13 cellular contexts compared by ENCODE assay signal in genomic region chr19:40006273-40006691, GRCh38. TPM values are rescaled to one million over a fixed set of nuclear protein-coding genes. Genes with fewer than 3 reads are reported as not detected.
DNase-seq lines count a peak whose midpoint lies in the region; ATAC-seq and TF ChIP-seq lines count a peak whose summit lies in the region.
"Had no signal": no experiment of that assay in that cellular context is flagged by ENCODE, and none has a peak within 500 bp of the region (broad histone marks: within the 10 kb centered on the region; RNA-seq: fewer than 3 reads in every experiment).

No MANE protein-coding gene starts in this region.

- DNase-seq in SK-N-SH (no peak), RPMI7951 (ENCODE audit: low read depth) (peak; percentile 92), fibroblast of gingiva (ENCODE audit: low read depth) (peak; percentile 57), skeletal muscle cell (ENCODE audit: low read depth) (peak; percentile 45)
- no peak for DNase-seq in stimulated activated CD4-positive, alpha-beta T cell treated with anti-CD3 and anti-CD28 coated beads, Interleukin-4, amount 100 ng/mL, for 4 hours
- DNase-seq in activated T-helper 1 cell treated with anti-CD3 and anti-CD28 coated beads, Interleukin-12 subunit alpha, Interleukin-12 subunit beta, Interleukin-2, Interleukin-4 antibody, amounts not matched to agents 30 ng/mL and 10 ng/mL and 1 ng/mL, durations not matched to agents 14 hours and 24 hours and 36 hours (ENCODE audit: low spot score), result no peak
- DNase-seq: 8988T, islet precursor cell, NCI-H1694 had no signal

- H3K9me3 Mint-ChIP-seq in activated T-helper 1 cell treated with anti-CD3 and anti-CD28 coated beads, Interleukin-12 subunit alpha, Interleukin-12 subunit beta, Interleukin-2, Interleukin-4 antibody, amounts not matched to agents 30 ng/mL and 10 ng/mL and 1 ng/mL, durations not matched to agents 14 hours and 24 hours and 36 hours, result peaks cover 21% of the 10 kb centered on the region

- no peaks in the 10 kb centered on the region for H3K9me3 ChIP-seq in SK-N-SH

- no peak overlapping the region for H3K27ac Mint-ChIP-seq in activated T-helper 1 cell treated with anti-CD3 and anti-CD28 coated beads, Interleukin-12 subunit alpha, Interleukin-12 subunit beta, Interleukin-2, Interleukin-4 antibody, amounts not matched to agents 30 ng/mL and 10 ng/mL and 1 ng/mL, durations not matched to agents 14 hours and 24 hours and 36 hours
- H3K27ac Mint-ChIP-seq: nephron; stimulated activated effector memory CD8-positive, alpha-beta T cell treated with anti-CD3 and anti-CD28 coated beads, Interleukin-12 subunit alpha, Interleukin-12 subunit beta, amount 100 ng/mL, for 72 hours had no signal

- no peak for TF ChIP-seq CTCF in SK-N-SH (IDR thresholded peaks at IDR 0.05)

- POLR2A ChIA-PET in SK-N-SH (lab: Yijun Ruan, JAX), result no interaction called here

- intact Hi-C loops in activated T-helper 1 cell treated with anti-CD3 and anti-CD28 coated beads, Interleukin-12 subunit alpha, Interleukin-12 subunit beta, Interleukin-2, Interleukin-4 antibody, amounts not matched to agents 30 ng/mL and 10 ng/mL and 1 ng/mL, durations not matched to agents 14 hours and 24 hours and 36 hours (cut with micrococcal nuclease), result no loop called here

- no peak for TF ChIP-seq EP300 in SK-N-SH (IDR thresholded peaks at IDR 0.05; ENCODE audit: borderline replicate concordance in 1 of 2, low read depth in 1 of 2, low read length in 1 of 2)

- H3K36me3 Mint-ChIP-seq in activated T-helper 1 cell treated with anti-CD3 and anti-CD28 coated beads, Interleukin-12 subunit alpha, Interleukin-12 subunit beta, Interleukin-2, Interleukin-4 antibody, amounts not matched to agents 30 ng/mL and 10 ng/mL and 1 ng/mL, durations not matched to agents 14 hours and 24 hours and 36 hours (ENCODE audit: low read depth), result peaks cover 42% of the 10 kb centered on the region

- H3K27me3 Mint-ChIP-seq in activated T-helper 1 cell treated with anti-CD3 and anti-CD28 coated beads, Interleukin-12 subunit alpha, Interleukin-12 subunit beta, Interleukin-2, Interleukin-4 antibody, amounts not matched to agents 30 ng/mL and 10 ng/mL and 1 ng/mL, durations not matched to agents 14 hours and 24 hours and 36 hours (ENCODE audit: insufficient read depth), result no peaks in the 10 kb centered on the region

- no peaks in the 10 kb centered on the region for H4K20me1 ChIP-seq in SK-N-SH (ENCODE audit: insufficient read depth)

- CTCF ChIA-PET in SK-N-SH (lab: Yijun Ruan, JAX), result no interaction called here

- H3K36me3 ChIP-seq in SK-N-SH (replicated peaks in 1 of 2; ENCODE audit: control insufficient read depth in 1 of 2, insufficient read depth in 2 of 2, low read length in 1 of 2), result peaks cover 23 to 25% of the 10 kb centered on the region in 2 experiments

- H3K4me1 Mint-ChIP-seq in activated T-helper 1 cell treated with anti-CD3 and anti-CD28 coated beads, Interleukin-12 subunit alpha, Interleukin-12 subunit beta, Interleukin-2, Interleukin-4 antibody, amounts not matched to agents 30 ng/mL and 10 ng/mL and 1 ng/mL, durations not matched to agents 14 hours and 24 hours and 36 hours (ENCODE audit: low read depth), result peaks cover 11% of the 10 kb centered on the region
- H3K4me1 Mint-ChIP-seq: nephron; stimulated activated effector memory CD8-positive, alpha-beta T cell treated with anti-CD3 and anti-CD28 coated beads, Interleukin-12 subunit alpha, Interleukin-12 subunit beta, amount 100 ng/mL, for 72 hours had no signal

- H3K79me2 ChIP-seq in SK-N-SH (ENCODE audit: insufficient read depth), result no peaks in the 10 kb centered on the region

- H3K27me3 ChIP-seq in SK-N-SH (ENCODE audit: insufficient read depth), result no peaks in the 10 kb centered on the region

- no peak overlapping the region for H3K4me3 Mint-ChIP-seq in activated T-helper 1 cell treated with anti-CD3 and anti-CD28 coated beads, Interleukin-12 subunit alpha, Interleukin-12 subunit beta, Interleukin-2, Interleukin-4 antibody, amounts not matched to agents 30 ng/mL and 10 ng/mL and 1 ng/mL, durations not matched to agents 14 hours and 24 hours and 36 hours
- H3K4me3 Mint-ChIP-seq: nephron; stimulated activated effector memory CD8-positive, alpha-beta T cell treated with anti-CD3 and anti-CD28 coated beads, Interleukin-12 subunit alpha, Interleukin-12 subunit beta, amount 100 ng/mL, for 72 hours had no signal

- H3K9ac ChIP-seq in SK-N-SH, result no peak overlapping the region

- H3K9me2 ChIP-seq in SK-N-SH, result no peaks in the 10 kb centered on the region

- peak overlapping the region in 1 of 2 experiments; percentile 54; a peak in 2 of 4 replicates for H3K27ac ChIP-seq in SK-N-SH (ENCODE audit: low read depth in 2 of 2, low read length in 1 of 2)

- H3K4me3 ChIP-seq in SK-N-SH (ENCODE audit: low read depth in 2 of 2, low read length in 1 of 2) (no peak overlapping the region), skeletal muscle cell (ENCODE audit: low read depth, low read length) (no peak overlapping the region)

- H3K4me1 ChIP-seq in SK-N-SH (ENCODE audit: control insufficient read depth in 1 of 2, insufficient read depth in 2 of 2, low read depth in 1 of 2, low read length in 1 of 2), result no peaks in the 10 kb centered on the region

- ATAC-seq in SK-N-SH treated with all-trans-retinoic acid at 6 μM for 48 hours, result no peak
- no peak for ATAC-seq in GM21576 (IDR thresholded peaks at IDR 0.05; ENCODE audit: unreplicated experiment)
- ATAC-seq: stimulated activated effector memory CD8-positive, alpha-beta T cell treated with anti-CD3 and anti-CD28 coated beads, Interleukin-12 subunit alpha, Interleukin-12 subunit beta, amount 100 ng/mL, for 72 hours had no signal

- 30% methylated on average over 1 of the region's 1 CpG for WGBS in SK-N-SH (ENCODE audit: low lambda C conversion rate)

- TF ChIP-seq RAD21 in SK-N-SH (IDR thresholded peaks at IDR 0.05; ENCODE audit: low read length), result no peak

- H3K4me2 ChIP-seq in SK-N-SH, result no peak overlapping the region

- no peak overlapping the region for H2AFZ ChIP-seq in SK-N-SH (ENCODE audit: low read depth)

- peaks cover 6% of the 10 kb centered on the region for H3F3A ChIP-seq in SK-N-SH (replicated peaks; ENCODE audit: insufficient read depth)

TF ChIP-seq in SK-N-SH, 30 proteins besides CTCF, POLR2A, EP300 and RAD21:
- TF ChIP-seq MXI1 (IDR thresholded peaks at IDR 0.05; ENCODE audit: low read depth, low read length) (no peak), NFIC (IDR thresholded peaks at IDR 0.05; ENCODE audit: borderline replicate concordance) (peak; percentile 61; the same call in 1 of the 2 replicates), FOSL2 (IDR thresholded peaks at IDR 0.05; ENCODE audit: borderline replicate concordance, low read depth) (peak; percentile 24; the same call in 1 of the 2 replicates), TCF12 (IDR thresholded peaks at IDR 0.05) (peak; percentile 38; the same call in 1 of the 2 replicates)

TF ChIP-seq in SK-N-SH treated with all-trans-retinoic acid at 6 μM for 48 hours, 23 proteins besides CTCF, POLR2A, EP300 and RAD21 (continues in another document):
- TF ChIP-seq PPARA (CRISPR knock-in tag; IDR thresholded peaks at IDR 0.05; ENCODE audit: borderline replicate concordance) (no peak), ESRRG (CRISPR knock-in tag; IDR thresholded peaks at IDR 0.05) (no peak), SNAI2 (CRISPR knock-in tag; IDR thresholded peaks at IDR 0.05) (no peak), ZFP30 (CRISPR knock-in tag; IDR thresholded peaks at IDR 0.05) (no peak), GLIS3 (CRISPR knock-in tag; IDR thresholded peaks at IDR 0.05) (no peak), TCF4 (CRISPR knock-in tag; IDR thresholded peaks at IDR 0.05; ENCODE audit: borderline replicate concordance) (no peak), ZFP3 (CRISPR knock-in tag; IDR thresholded peaks at IDR 0.05) (no peak), OSR1 (CRISPR knock-in tag; IDR thresholded peaks at IDR 0.05) (no peak), POU6F1 (CRISPR knock-in tag; IDR thresholded peaks at IDR 0.05; ENCODE audit: borderline replicate concordance, low read depth) (no peak), ZNF70 (CRISPR knock-in tag; IDR thresholded peaks at IDR 0.05) (no peak), ISL1 (CRISPR knock-in tag; IDR thresholded peaks at IDR 0.05) (no peak)

RNA-seq across cellular contexts. Expression of gene ZNF546, which starts 9.4 kb away (rescaled TPM):
- polyA plus RNA-seq in SK-N-SH (2012; rRNA removed), result 0.87 and 1.2 TPM in 2 replicates
- 0.82 and 1.0 TPM in 2 replicates for polyA plus RNA-seq in SK-N-SH (2012; cell fraction: cytosol; rRNA removed)
- 1.2 and 1.8 TPM in 2 replicates for polyA plus RNA-seq in SK-N-SH (2012; cell fraction: nucleus; rRNA removed)
- total RNA-seq in RPMI7951 (2014; rRNA removed; shearing (Covaris generic)), result 4.0 and 4.3 TPM in 2 replicates
- 6.1 and 7.1 TPM in 2 replicates for total RNA-seq in activated T-helper 1 cell treated with anti-CD3 and anti-CD28 coated beads, Interleukin-12 subunit alpha, Interleukin-12 subunit beta, Interleukin-2, Interleukin-4 antibody, amounts not matched to agents 30 ng/mL and 10 ng/mL and 1 ng/mL, durations not matched to agents 14 hours and 24 hours and 36 hours

RNA-seq across cellular contexts. Expression of gene PSMC4, which starts 35.3 kb away (rescaled TPM):
- 172 and 173 TPM in 2 replicates for polyA plus RNA-seq in SK-N-SH (2012; rRNA removed)
- 101 and 131 TPM in 2 replicates for polyA plus RNA-seq in SK-N-SH (2012; cell fraction: cytosol; rRNA removed)
- polyA plus RNA-seq in SK-N-SH (2012; cell fraction: nucleus; rRNA removed), result 150 and 180 TPM in 2 replicates
- total RNA-seq in RPMI7951 (2014; rRNA removed; shearing (Covaris generic)), result 234 and 258 TPM in 2 replicates
- 189 and 190 TPM in 2 replicates for total RNA-seq in activated T-helper 1 cell treated with anti-CD3 and anti-CD28 coated beads, Interleukin-12 subunit alpha, Interleukin-12 subunit beta, Interleukin-2, Interleukin-4 antibody, amounts not matched to agents 30 ng/mL and 10 ng/mL and 1 ng/mL, durations not matched to agents 14 hours and 24 hours and 36 hours

RNA-seq across cellular contexts. Expression of gene ZNF780B, which starts 49.7 kb away (rescaled TPM):
- polyA plus RNA-seq in SK-N-SH (2012; rRNA removed), result 6.4 and 7.0 TPM in 2 replicates
- 4.9 and 8.6 TPM in 2 replicates for polyA plus RNA-seq in SK-N-SH (2012; cell fraction: cytosol; rRNA removed)
- polyA plus RNA-seq in SK-N-SH (2012; cell fraction: nucleus; rRNA removed), result 8.7 and 13.1 TPM in 2 replicates
- 7.8 and 9.6 TPM in 2 replicates for total RNA-seq in RPMI7951 (2014; rRNA removed; shearing (Covaris generic))
- total RNA-seq in activated T-helper 1 cell treated with anti-CD3 and anti-CD28 coated beads, Interleukin-12 subunit alpha, Interleukin-12 subunit beta, Interleukin-2, Interleukin-4 antibody, amounts not matched to agents 30 ng/mL and 10 ng/mL and 1 ng/mL, durations not matched to agents 14 hours and 24 hours and 36 hours, result 25.8 and 29.0 TPM in 2 replicates

Comparison
In these comparisons a context has a peak if more than half of its experiments do, and no peak if none do; other contexts are left out.
1. DNase-seq: peak in RPMI7951 (single experiment), fibroblast of gingiva (single experiment) and skeletal muscle cell (single experiment); none in SK-N-SH (single experiment), stimulated activated CD4-positive, alpha-beta T cell treated with anti-CD3 and anti-CD28 coated beads, Interleukin-4, amount 100 ng/mL, for 4 hours (0 of 2) and activated T-helper 1 cell treated with anti-CD3 and anti-CD28 coated beads, Interleukin-12 subunit alpha, Interleukin-12 subunit beta, Interleukin-2, Interleukin-4 antibody, amounts not matched to agents 30 ng/mL and 10 ng/mL and 1 ng/mL, durations not matched to agents 14 hours and 24 hours and 36 hours (single experiment).